Comparison of ENCODE assay signal across 21 cellular contexts in genomic region chr16:20073203-20074088, GRCh38.
A peak's percentile ranks its signal among the peaks of the same experiment; 100 is the strongest.
DNase-seq lines count a peak whose midpoint lies in the region; TF ChIP-seq lines count a peak whose summit lies in the region.
"Had no signal": no experiment of that assay in that cellular context is flagged by ENCODE, and none has a peak within 500 bp of the region (broad histone marks: within the 10 kb centered on the region; RNA-seq: fewer than 3 reads in every experiment).

TSS of gene GPR139 (minus strand) at chr16:20073890. CDS start at chr16:20073616, 274 bp downstream.

- DNase-seq in NCI-H2196 (lab: John Stamatoyannopoulos, UW; ENCODE audit: unreplicated experiment) (peak; percentile 17), NCI-H2196 treated with DMSO at 0.1 percent for 48 hours (lab: John Stamatoyannopoulos, UW; ENCODE audit: unreplicated experiment) (no peak), NCI-H510A treated with DMSO at 0.1 percent for 48 hours (lab: John Stamatoyannopoulos, UW) (peak; percentile 45), T-helper 2 cell (no peak), NCI-H524 treated with DMSO at 0.1 percent for 48 hours (lab: John Stamatoyannopoulos, UW) (no peak)
- no peak for DNase-seq in activated CD4-positive, CD25-positive, alpha-beta regulatory T cell (lab: John Stamatoyannopoulos, UW)
- DNase-seq: activated CD8-positive, alpha-beta T cell treated with anti-CD3 and anti-CD28 coated beads, Interleukin-2, amount 10 ng/mL, durations not matched to agents 7 days and 5 days; CD4-positive, alpha-beta memory T cell; MM.1S; mucosa of descending colon; NCI-H446 treated with DMSO at 0.1 percent for 48 hours; ovary; Peyer's patch; spleen; stimulated activated naive B cell treated with anti-CD40 and anti-IgM and Interleukin-4, amounts not matched to agents 10 μg/mL and 1 μg/mL and 100 μg/mL, for 72 hours; SW 1271; uterus had no signal

- peak within 1 kb of the TSS; percentile 43 for H3K4me2 ChIP-seq in parathyroid adenoma (ENCODE audit: low read length)

- no peak within 1 kb of the TSS for H3K9ac ChIP-seq in parathyroid adenoma

- H3K9me3 ChIP-seq in parathyroid adenoma (ENCODE audit: control insufficient read depth, low read length), result no peaks in the 10 kb centered on the region
- H3K9me3 ChIP-seq: HAP-1, ovary, Peyer's patch had no signal

- H3K36me3 ChIP-seq in parathyroid adenoma (ENCODE audit: control insufficient read depth, insufficient read depth, low read length), result no peaks in the 10 kb centered on the region
- H3K36me3 ChIP-seq: HAP-1, ovary, Peyer's patch, spleen, uterus had no signal

- no peak for TF ChIP-seq CTCF in parathyroid adenoma (IDR thresholded peaks at IDR 0.05)

- no peak within 1 kb of the TSS for H3K27ac ChIP-seq in parathyroid adenoma
- H3K27ac ChIP-seq: ovary, Peyer's patch, spleen, uterus had no signal

- H3K79me2 ChIP-seq in parathyroid adenoma, result no peaks in the 10 kb centered on the region

- no peaks in the 10 kb centered on the region for H3K4me1 ChIP-seq in parathyroid adenoma
- H3K4me1 ChIP-seq: HAP-1, Peyer's patch, spleen, uterus had no signal

- H3K27me3 ChIP-seq in parathyroid adenoma (ENCODE audit: control insufficient read depth, insufficient read depth, low read length), result peaks cover 3% of the 10 kb centered on the region
- H3K27me3 ChIP-seq: ovary, uterus had no signal

- H3K4me3 ChIP-seq in iPS-11a (ENCODE audit: low read depth, low read length) (peak within 1 kb of the TSS; percentile 57), parathyroid adenoma (ENCODE audit: low read depth, low read length) (no peak within 1 kb of the TSS)
- H3K4me3 ChIP-seq: GM12878, HAP-1, mucosa of descending colon, ovary, Peyer's patch, spleen, uterus had no signal

- no peak within 1 kb of the TSS for H2AFZ ChIP-seq in parathyroid adenoma

Comparison
In these comparisons a context has a peak if more than half of its experiments do, and no peak if none do; other contexts are left out.
1. DNase-seq: peak in NCI-H2196 (single experiment) and NCI-H510A treated with DMSO at 0.1 percent for 48 hours (single experiment); none in NCI-H2196 treated with DMSO at 0.1 percent for 48 hours (single experiment), T-helper 2 cell (0 of 5), activated CD4-positive, CD25-positive, alpha-beta regulatory T cell (0 of 4) and NCI-H524 treated with DMSO at 0.1 percent for 48 hours (single experiment).